In genomic region chr3:15505412-15506165, GRCh38 we compare ENCODE assay signal across 1 cellular context.
A peak's percentile ranks its signal among the peaks of the same experiment; 100 is the strongest.
TF ChIP-seq lines count a peak whose summit lies in the region.

No MANE protein-coding gene starts in this region.

TF ChIP-seq in SK-N-SH treated with all-trans-retinoic acid at 6 μM for 48 hours, 23 proteins besides CTCF, POLR2A, EP300 and RAD21:
- TF ChIP-seq TSHZ2 (CRISPR knock-in tag; IDR thresholded peaks at IDR 0.05), result 0 out of 2 replicates have a peak, but pooled peaks have one; percentile 51
- no peak for TF ChIP-seq TOX (CRISPR knock-in tag; IDR thresholded peaks at IDR 0.05; ENCODE audit: borderline replicate concordance)
- TF ChIP-seq, protein P1, sequence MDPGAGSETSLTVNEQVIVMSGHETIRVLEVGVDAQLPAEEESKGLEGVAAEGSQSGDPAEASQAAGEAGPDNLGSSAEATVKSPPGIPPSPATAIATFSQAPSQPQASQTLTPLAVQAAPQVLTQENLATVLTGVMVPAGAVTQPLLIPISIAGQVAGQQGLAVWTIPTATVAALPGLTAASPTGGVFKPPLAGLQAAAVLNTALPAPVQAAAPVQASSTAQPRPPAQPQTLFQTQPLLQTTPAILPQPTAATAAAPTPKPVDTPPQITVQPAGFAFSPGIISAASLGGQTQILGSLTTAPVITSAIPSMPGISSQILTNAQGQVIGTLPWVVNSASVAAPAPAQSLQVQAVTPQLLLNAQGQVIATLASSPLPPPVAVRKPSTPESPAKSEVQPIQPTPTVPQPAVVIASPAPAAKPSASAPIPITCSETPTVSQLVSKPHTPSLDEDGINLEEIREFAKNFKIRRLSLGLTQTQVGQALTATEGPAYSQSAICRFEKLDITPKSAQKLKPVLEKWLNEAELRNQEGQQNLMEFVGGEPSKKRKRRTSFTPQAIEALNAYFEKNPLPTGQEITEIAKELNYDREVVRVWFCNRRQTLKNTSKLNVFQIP (CRISPR knock-in tag; IDR thresholded peaks at IDR 0.05; ENCODE audit: borderline replicate concordance, low read depth), result no peak
- no peak for TF ChIP-seq ESRRG (CRISPR knock-in tag; IDR thresholded peaks at IDR 0.05)
- no peak for TF ChIP-seq CSRNP3 (CRISPR knock-in tag; IDR thresholded peaks at IDR 0.05)
- peak; percentile 77 for TF ChIP-seq ISL1 (CRISPR knock-in tag; IDR thresholded peaks at IDR 0.05)
- no peak for TF ChIP-seq ZNF565 (CRISPR knock-in tag; conservative IDR thresholded peaks at IDR 0.05; ENCODE audit: low read depth)
